ENCODE assay signal across 10 cellular contexts in the genomic region with DNA sequence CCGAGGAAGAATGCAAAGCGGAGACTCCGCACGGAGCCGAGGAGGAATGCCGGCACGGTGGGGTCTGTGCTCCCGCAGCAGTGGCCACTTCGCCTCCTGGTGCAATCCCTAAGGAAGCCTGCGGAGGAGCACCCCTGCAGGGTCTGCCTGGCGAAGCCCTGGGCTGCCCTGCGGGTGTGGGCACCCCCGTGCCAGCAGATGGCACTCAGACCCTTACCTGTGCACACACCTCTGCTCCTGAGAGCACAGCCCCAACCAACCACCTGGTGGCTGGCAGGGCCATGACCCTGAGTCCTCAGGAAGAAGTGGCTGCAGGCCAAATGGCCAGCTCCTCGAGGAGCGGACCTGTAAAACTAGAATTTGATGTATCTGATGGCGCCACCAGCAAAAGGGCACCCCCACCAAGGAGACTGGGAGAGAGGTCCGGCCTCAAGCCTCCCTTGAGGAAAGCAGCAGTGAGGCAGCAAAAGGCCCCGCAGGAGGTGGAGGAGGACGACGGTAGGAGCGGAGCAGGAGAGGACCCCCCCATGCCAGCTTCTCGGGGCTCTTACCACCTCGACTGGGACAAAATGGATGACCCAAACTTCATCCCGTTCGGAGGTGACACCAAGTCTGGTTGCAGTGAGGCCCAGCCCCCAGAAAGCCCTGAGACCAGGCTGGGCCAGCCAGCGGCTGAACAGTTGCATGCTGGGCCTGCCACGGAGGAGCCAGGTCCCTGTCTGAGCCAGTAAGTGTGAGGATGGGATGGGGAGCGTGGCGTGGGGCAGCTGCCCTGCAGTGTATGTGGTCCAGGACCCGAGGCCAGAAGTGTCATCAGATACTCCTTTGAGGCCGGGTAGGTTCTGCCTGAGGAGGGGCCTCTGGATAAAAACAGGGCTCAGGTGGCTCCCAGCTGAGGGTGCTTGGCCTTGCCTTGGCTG. TPM values are rescaled to one million over a fixed set of nuclear protein-coding genes. Genes with fewer than 3 reads are reported as not detected.
A peak's percentile ranks its signal among the peaks of the same experiment; 100 is the strongest.
DNase-seq lines count a peak whose midpoint lies in the region; ATAC-seq and TF ChIP-seq lines count a peak whose summit lies in the region.
"Had no signal": no experiment of that assay in that cellular context is flagged by ENCODE, and none has a peak within 500 bp of the region (broad histone marks: within the 10 kb centered on the region; RNA-seq: fewer than 3 reads in every experiment).

No MANE protein-coding gene starts in this region.

- H3K27ac ChIP-seq in heart right ventricle = peak overlapping the region; percentile 41 to 87 (median 80)
- H3K27ac ChIP-seq in lung (ENCODE audit: low read depth in 1 of 2, low read length in 1 of 2) = peak overlapping the region; percentile 57 to 84
- H3K27ac ChIP-seq in aorta (ENCODE audit: low read depth in 1 of 2, low read length in 2 of 2) = no peak overlapping the region

- no peak overlapping the region for H3K4me3 Mint-ChIP-seq in chondrocyte (ENCODE audit: unreplicated experiment)

- peaks cover 7% of the 10 kb centered on the region for H3K36me3 Mint-ChIP-seq in chondrocyte (ENCODE audit: low read depth)

- H3K4me3 ChIP-seq in heart right ventricle = peak overlapping the region in 9 of 10 donors; percentile 17 to 50 (median 39)
- no peak overlapping the region for H3K4me3 ChIP-seq in lung
- H3K4me3 ChIP-seq in aorta (ENCODE audit: low read length in 2 of 2) = no peak overlapping the region

- no peak for DNase-seq in heart right ventricle
- DNase-seq in Right ventricle myocardium inferior (ENCODE audit: missing footprints) = no peak
- peak; percentile 86 for DNase-seq in chondrocyte (ENCODE audit: low spot score)
- DNase-seq in lung (ENCODE audit: low spot score) = no peak
- peak; percentile 42 to 68 for DNase-seq in aorta
- no peak for DNase-seq in medulla oblongata (ENCODE audit: extremely low spot score)
- no peak for DNase-seq in NCI-H2107 (lab: John Stamatoyannopoulos, UW)
- DNase-seq in cerebellum (ENCODE audit: low spot score) = no peak
- DNase-seq: NCI-H345, T1000 had no signal

- H3K4me1 ChIP-seq in heart right ventricle (peaks cover 8 to 64% (median 34%) of the 10 kb centered on the region in 9 donors), lung (ENCODE audit: control insufficient read depth in 2 of 2, insufficient read depth in 2 of 2, low read length in 2 of 2) (peaks cover 0 to 21% of the 10 kb centered on the region in 2 donors), aorta (ENCODE audit: control insufficient read depth in 1 of 2, insufficient read depth in 2 of 2, low read length in 2 of 2) (no peaks in the 10 kb centered on the region)

- H3K27me3 Mint-ChIP-seq in chondrocyte (ENCODE audit: low read depth) = no peaks in the 10 kb centered on the region

- H3K27ac Mint-ChIP-seq in chondrocyte (ENCODE audit: unreplicated experiment) = peak overlapping the region; percentile 92

- peak in 2 of 8 donors; percentile 10 to 15 for ATAC-seq in heart right ventricle
- ATAC-seq in Right ventricle myocardium inferior = no peak
- ATAC-seq in lung (ENCODE audit: insufficient read depth, low FRiP score) = no peak
- no peak for ATAC-seq in aorta (ENCODE audit: low FRiP score)

- WGBS in heart right ventricle, 2 donors = 80 to 88% methylated on average over 31 of the region's 31 CpGs
- WGBS in lung, 2 donors = 81 to 88% methylated on average over 31 of the region's 31 CpGs
- 93 to 95% methylated on average over 31 of the region's 31 CpGs for WGBS in aorta, 2 donors

- peaks cover 0 to 92% (median 9%) of the 10 kb centered on the region in 9 donors for H3K36me3 ChIP-seq in heart right ventricle
- H3K36me3 ChIP-seq in lung (ENCODE audit: control insufficient read depth in 2 of 2, insufficient read depth in 2 of 2, low read length in 2 of 2) = peaks cover 5 to 11% of the 10 kb centered on the region in 2 donors
- no peaks in the 10 kb centered on the region for H3K36me3 ChIP-seq in aorta (ENCODE audit: control insufficient read depth in 1 of 2, insufficient read depth in 2 of 2, low read length in 1 of 2)

- H3K9me3 Mint-ChIP-seq in chondrocyte (ENCODE audit: low read depth) = no peaks in the 10 kb centered on the region

- H3K4me1 Mint-ChIP-seq in chondrocyte (ENCODE audit: low read depth) = peaks cover 27% of the 10 kb centered on the region

- intact Hi-C loops in heart right ventricle (cut with DNase I) (loop anchor here in 9 of 10 donors (5.0 to 10.0 kb wide), 5 partner anchors 36 to 384 kb away; a partner anchor contains a TSS), Right ventricle myocardium inferior (cut with DNase I) (no loop called here), aorta (cut with DNase I) (loop anchor here in 1 of 2 donors (2.0 to 10.0 kb wide), 2 partner anchors 36 to 374 kb away; no protein-coding TSS in a partner anchor)

- TF ChIP-seq CTCF in heart right ventricle (IDR thresholded peaks at IDR 0.05) = no peak
- no peak for TF ChIP-seq CTCF in chondrocyte (IDR thresholded peaks at IDR 0.05)
- TF ChIP-seq CTCF in lung (IDR thresholded peaks at IDR 0.05; ENCODE audit: control extremely low read depth, extremely low read depth) = no peak

- H3K9me3 ChIP-seq in heart right ventricle (no peaks in the 10 kb centered on the region), lung (ENCODE audit: control insufficient read depth in 2 of 2, insufficient read depth in 1 of 2, low read length in 1 of 2) (no peaks in the 10 kb centered on the region), aorta (ENCODE audit: control insufficient read depth, low read length) (no peaks in the 10 kb centered on the region)

- H3K27me3 ChIP-seq in heart right ventricle (no peaks in the 10 kb centered on the region), lung (ENCODE audit: control insufficient read depth, insufficient read depth) (no peaks in the 10 kb centered on the region), aorta (ENCODE audit: control insufficient read depth in 1 of 2, insufficient read depth in 2 of 2, low read length in 1 of 2) (no peaks in the 10 kb centered on the region)

RNA-seq across cellular contexts. Expression of a gene that starts 7.0 kb away (rescaled TPM):
- total RNA-seq in heart right ventricle = 10 to 100 TPM in 2 of 10 donors, 1 to 10 TPM in 8; 2.3 to 15.6 (median 3.9) TPM
- 10 to 100 TPM in 1 of 2 donors, 1 to 10 TPM in 1; 6.0 to 16.2 TPM for polyA plus RNA-seq in heart right ventricle
- total RNA-seq in Right ventricle myocardium inferior = 7.0 TPM
- 15.9 to 20.9 TPM (median 19.3 TPM) in 3 replicates for total RNA-seq in chondrocyte
- total RNA-seq in lung = 10 to 100 TPM; 13.8 to 18.7 TPM
- 10 to 100 TPM; 18.3 to 22.1 TPM for polyA plus RNA-seq in lung
- total RNA-seq in aorta = 10 to 100 TPM in 1 of 2 donors, 1 to 10 TPM in 1; 7.6 to 16.1 TPM
- polyA plus RNA-seq in aorta = 1 to 10 TPM; 5.2 to 9.3 TPM
- 8.7 TPM for total RNA-seq in cerebellum

RNA-seq across cellular contexts. Expression of a gene that starts 7.2 kb away (rescaled TPM):
- total RNA-seq in heart right ventricle = 10 to 100 TPM; 28.1 to 45.6 (median 34.3) TPM
- 10 to 100 TPM; 28.6 to 33.0 TPM for polyA plus RNA-seq in heart right ventricle
- total RNA-seq in Right ventricle myocardium inferior = 26.3 TPM
- total RNA-seq in chondrocyte = 37.0 to 56.2 TPM (median 43.0 TPM) in 3 replicates
- 10 to 100 TPM; 16.6 to 45.2 TPM for total RNA-seq in lung
- polyA plus RNA-seq in lung = 10 to 100 TPM; 36.9 to 38.7 TPM
- 10 to 100 TPM; 24.9 to 26.6 TPM for total RNA-seq in aorta
- polyA plus RNA-seq in aorta = 10 to 100 TPM; 14.8 to 36.4 TPM
- 13.5 TPM for total RNA-seq in cerebellum

RNA-seq across cellular contexts. Expression of a gene that starts 16.2 kb away (rescaled TPM):
- total RNA-seq in heart right ventricle (10 to 100 TPM; 10.9 to 17.7 (median 12.8) TPM), Right ventricle myocardium inferior (13.7 TPM), chondrocyte (47.0 to 48.7 TPM (median 47.5 TPM) in 3 replicates), lung (10 to 100 TPM; 34.9 to 43.2 TPM), aorta (10 to 100 TPM; 25.1 to 25.3 TPM), cerebellum (25.5 TPM)
- polyA plus RNA-seq in heart right ventricle (10 to 100 TPM; 11.2 to 16.2 TPM), lung (10 to 100 TPM; 34.9 to 35.0 TPM), aorta (10 to 100 TPM; 27.2 to 35.1 TPM)

RNA-seq across cellular contexts. Expression of a gene that starts 44.2 kb away (rescaled TPM):
- total RNA-seq in heart right ventricle = 1 to 10 TPM in 3 of 10 donors, under 1 TPM in 7; 0.24 to 1.5 (median 0.70) TPM
- under 1 TPM; 0.73 to 0.97 TPM for polyA plus RNA-seq in heart right ventricle
- total RNA-seq in Right ventricle myocardium inferior = 0.49 TPM
- total RNA-seq in chondrocyte = 6.9 to 8.0 TPM (median 7.3 TPM) in 3 replicates
- total RNA-seq in lung = 1 to 10 TPM; 2.1 to 2.8 TPM
- 1 to 10 TPM; 1.4 to 2.3 TPM for polyA plus RNA-seq in lung
- total RNA-seq in aorta = 1 to 10 TPM; 1.5 to 1.9 TPM
- under 1 TPM in 1 of 2 donors, not detected in 1; 0.77 TPM for polyA plus RNA-seq in aorta
- total RNA-seq in cerebellum = 1.6 TPM

Comparison
In these comparisons a context has a peak if more than half of its experiments do, and no peak if none do; other contexts are left out.
1. DNase-seq: peak in chondrocyte (single experiment) and aorta (2 of 2); none in heart right ventricle (0 of 2), Right ventricle myocardium inferior (single experiment), lung (single experiment), medulla oblongata (single experiment), NCI-H2107 (single experiment) and cerebellum (single experiment).
2. H3K27ac ChIP-seq: peak in heart right ventricle (10 of 10) and lung (2 of 2); none in aorta (0 of 2).
3. H3K4me3 ChIP-seq: peak in heart right ventricle (9 of 10); none in lung (single experiment) and aorta (0 of 2).